ENCODE assay signal across 8 cellular contexts in genomic region chr1:206380163-206380790, GRCh38.
A peak's percentile ranks its signal among the peaks of the same experiment; 100 is the strongest.
DNase-seq lines count a peak whose midpoint lies in the region; ATAC-seq and TF ChIP-seq lines count a peak whose summit lies in the region.
"Not testable (repeated sequence)": the region's sequence is repeated elsewhere in the genome, so short reads cannot be mapped to it uniquely, and the experiment has no call there.

No MANE protein-coding gene starts in this region.

- peak; percentile 56 for ATAC-seq in RWPE2 (ENCODE audit: low read depth)
- ATAC-seq in activated CD8-positive, alpha-beta memory T cell treated with anti-CD3 and anti-CD28 coated beads, Interleukin-2, amount 10 ng/mL, durations not matched to agents 7 days and 5 days: peak; percentile 37
- ATAC-seq in left cardiac atrium: peak; percentile 59 to 64
- ATAC-seq in upper lobe of right lung: peak; percentile 69

- H3K36me3 ChIP-seq in RWPE2 (ENCODE audit: low read depth); upper lobe of right lung: not testable (repeated sequence)

- H3K4me1 Mint-ChIP-seq in activated CD8-positive, alpha-beta memory T cell treated with anti-CD3 and anti-CD28 coated beads, Interleukin-2, amount 10 ng/mL, durations not matched to agents 7 days and 5 days: peaks cover 12% of the 10 kb centered on the region

- not testable (repeated sequence) for H3K27ac ChIP-seq in RWPE2 (ENCODE audit: poor library complexity, severe bottlenecking); upper lobe of right lung

- DNase-seq in CD1c-positive myeloid dendritic cell (ENCODE audit: extremely low spot score) (peak; percentile 68), HT1080 (ENCODE audit: low read depth) (peak; percentile 61), dedifferentiated amniotic fluid mesenchymal stem cell (ENCODE audit: extremely low spot score) (peak; percentile 14), myocyte (ENCODE audit: low read depth) (peak; percentile 41)
- not testable (repeated sequence) for DNase-seq in RWPE2 (ENCODE audit: low spot score); activated CD8-positive, alpha-beta memory T cell treated with anti-CD3 and anti-CD28 coated beads, Interleukin-2, amount 10 ng/mL, durations not matched to agents 7 days and 5 days; left cardiac atrium; upper lobe of right lung

- not testable (repeated sequence) for H3K27me3 Mint-ChIP-seq in activated CD8-positive, alpha-beta memory T cell treated with anti-CD3 and anti-CD28 coated beads, Interleukin-2, amount 10 ng/mL, durations not matched to agents 7 days and 5 days

- not testable (repeated sequence) for H3K4me1 ChIP-seq in RWPE2 (ENCODE audit: insufficient read depth, poor library complexity, severe bottlenecking); upper lobe of right lung

- not testable (repeated sequence) for H3K27me3 ChIP-seq in RWPE2 (ENCODE audit: insufficient read depth, poor library complexity, severe bottlenecking); upper lobe of right lung

- not testable (repeated sequence) for H3K4me3 Mint-ChIP-seq in activated CD8-positive, alpha-beta memory T cell treated with anti-CD3 and anti-CD28 coated beads, Interleukin-2, amount 10 ng/mL, durations not matched to agents 7 days and 5 days

- CTCF ChIA-PET in activated CD8-positive, alpha-beta memory T cell treated with anti-CD3 and anti-CD28 coated beads, Interleukin-2, amount 10 ng/mL, durations not matched to agents 7 days and 5 days (lab: Charles Lee): not testable (repeated sequence)

- not testable (repeated sequence) for H3K9me3 Mint-ChIP-seq in activated CD8-positive, alpha-beta memory T cell treated with anti-CD3 and anti-CD28 coated beads, Interleukin-2, amount 10 ng/mL, durations not matched to agents 7 days and 5 days (ENCODE audit: low read depth)

- H3K4me3 ChIP-seq in RWPE2 (ENCODE audit: severe bottlenecking); upper lobe of right lung: not testable (repeated sequence)

- TF ChIP-seq CTCF in RWPE2 (IDR thresholded peaks at IDR 0.05; ENCODE audit: poor library complexity, severe bottlenecking); upper lobe of right lung (IDR thresholded peaks at IDR 0.05): not testable (repeated sequence)

- H3K27ac Mint-ChIP-seq in activated CD8-positive, alpha-beta memory T cell treated with anti-CD3 and anti-CD28 coated beads, Interleukin-2, amount 10 ng/mL, durations not matched to agents 7 days and 5 days: peak overlapping the region; percentile 64

- not testable (repeated sequence) for H3K9me3 ChIP-seq in RWPE2 (ENCODE audit: severe bottlenecking); upper lobe of right lung

- intact Hi-C loops in left cardiac atrium (cut with DNase I); upper lobe of right lung (cut with DNase I): not testable (repeated sequence)

- H3K36me3 Mint-ChIP-seq in activated CD8-positive, alpha-beta memory T cell treated with anti-CD3 and anti-CD28 coated beads, Interleukin-2, amount 10 ng/mL, durations not matched to agents 7 days and 5 days: not testable (repeated sequence)
